In the genomic region with DNA sequence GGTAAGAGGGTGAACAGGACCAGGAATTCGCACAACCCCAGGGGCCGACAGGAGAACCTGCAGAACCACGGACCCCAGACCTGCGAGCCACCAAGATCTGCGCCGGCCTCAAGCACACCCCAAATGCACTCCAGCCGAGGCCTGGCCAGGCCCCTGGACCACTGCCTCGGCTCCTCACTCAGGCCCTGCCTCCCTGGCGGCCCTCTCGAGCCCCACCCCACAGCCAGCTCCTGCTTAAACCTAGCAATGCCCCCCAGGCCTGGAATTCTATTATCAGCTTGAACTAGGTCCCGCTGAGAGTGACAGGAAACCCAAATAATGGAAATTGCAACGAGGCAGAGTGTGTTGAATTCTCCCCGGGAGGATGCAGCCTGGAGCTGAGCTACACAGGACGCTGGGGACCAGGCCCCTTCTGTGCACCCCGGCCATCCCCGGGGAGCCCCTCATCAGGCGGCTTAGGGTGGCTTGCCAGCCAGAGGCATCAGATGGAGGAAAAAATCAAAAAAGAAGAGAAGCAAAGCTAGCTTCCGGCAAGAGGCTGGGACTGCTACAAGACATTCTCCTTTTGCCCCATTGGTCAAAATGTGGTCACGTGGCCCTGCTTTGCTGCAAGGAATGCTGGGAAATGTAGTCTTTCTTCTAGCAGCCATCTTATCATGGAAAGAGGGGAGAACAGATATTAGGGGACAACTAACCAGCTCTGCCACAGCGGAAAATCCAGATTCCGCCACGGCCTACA, we compare ENCODE assay signal across 8 cellular contexts. TPM values are rescaled to one million over a fixed set of nuclear protein-coding genes. Genes with fewer than 3 reads are reported as not detected.
A peak's percentile ranks its signal among the peaks of the same experiment; 100 is the strongest.
DNase-seq lines count a peak whose midpoint lies in the region; ATAC-seq and TF ChIP-seq lines count a peak whose summit lies in the region.

No MANE protein-coding gene starts in this region.

- peaks cover 4% of the 10 kb centered on the region; the same call in 1 of the 2 replicates for H3K4me1 ChIP-seq in GM23248 (ENCODE audit: insufficient read depth)

- 0 out of 2 replicates have a peak, but pooled peaks cover 6% of the 10 kb centered on the region for H3K4me1 Mint-ChIP-seq in WTC11

- in situ Hi-C loops in GM23248 (cut with MboI), result no loop called here

- no peaks in the 10 kb centered on the region for H3K9me3 ChIP-seq in GM23248 (ENCODE audit: low read depth)

- CTCF ChIA-PET in WTC11 (lab: Charles Lee), result interaction anchor here (1.1 to 2.6 kb wide), 4 partner anchors 13 to 70 kb away, joined by 4 to 19 read pairs (median 8); no protein-coding TSS in a partner anchor

- H3K27me3 Mint-ChIP-seq in WTC11 (ENCODE audit: low read depth), result no peaks in the 10 kb centered on the region; the same call in 1 of the 2 replicates

- peak overlapping the region; percentile 83 for H3K4me2 ChIP-seq in GM23248 (ENCODE audit: unreplicated experiment)

- H3K9me3 Mint-ChIP-seq in WTC11, result no peaks in the 10 kb centered on the region

- H3K27ac Mint-ChIP-seq in WTC11, result no peak overlapping the region

- no peaks in the 10 kb centered on the region for H3F3A ChIP-seq in GM23248 (ENCODE audit: insufficient read depth)

- 36 to 50% methylated on average over 17 to 18 of the region's 22 CpGs for WGBS in GM23248 (ENCODE audit: low coverage in 1 of 2, low lambda C conversion rate in 2 of 2, missing lambda C conversion rate in 2 of 2), 2 experiments

- no peaks in the 10 kb centered on the region for H3K36me3 Mint-ChIP-seq in WTC11

- H3K9me2 ChIP-seq in GM23248 (ENCODE audit: insufficient read depth), result no peaks in the 10 kb centered on the region

- H3K27me3 ChIP-seq in GM23248 (replicated peaks; ENCODE audit: insufficient read depth), result no peaks in the 10 kb centered on the region

- H4K20me1 ChIP-seq in GM23248 (ENCODE audit: insufficient read depth), result no peaks in the 10 kb centered on the region

- no peak overlapping the region for H3K27ac ChIP-seq in GM23248

- POLR2A ChIA-PET in WTC11 (lab: Charles Lee), result no interaction called here

- H3K79me2 ChIP-seq in GM23248 (ENCODE audit: insufficient read depth), result no peaks in the 10 kb centered on the region

- peak; percentile 95 for DNase-seq in AG20443 (ENCODE audit: low spot score)
- peak; percentile 91 for DNase-seq in GM23248
- DNase-seq in NCI-H2107 (lab: John Stamatoyannopoulos, UW), result peak; percentile 53
- peak; percentile 84 for DNase-seq in WTC11 (ENCODE audit: low spot score)
- DNase-seq in cardiac fibroblast (ENCODE audit: low read depth in 2 of 2), result peak; percentile 94 to 95
- peak; percentile 90 for DNase-seq in iris pigment epithelial cell (ENCODE audit: low read depth)
- peak; percentile 67 to 79 for DNase-seq in stimulated activated CD4-positive, alpha-beta T cell treated with anti-CD3 and anti-CD28 coated beads, Interleukin-12 subunit alpha, Interleukin-12 subunit beta, amount 100 ng/mL, for 24 hours (ENCODE audit: low read depth in 2 of 2)

- peak overlapping the region; percentile 33 for H3K4me3 Mint-ChIP-seq in WTC11

- peak; percentile 77 for ATAC-seq in WTC11
- no peak for ATAC-seq in HG03108 (IDR thresholded peaks at IDR 0.05; ENCODE audit: unreplicated experiment)

- peak overlapping the region; percentile 73 for H3K9ac ChIP-seq in GM23248

- peak overlapping the region; percentile 100 for H2AFZ ChIP-seq in GM23248

- H3K4me3 ChIP-seq in GM23248 (peak overlapping the region; percentile 69), cardiac fibroblast (replicated peaks in 1 of 2; ENCODE audit: low read depth in 2 of 2, low read length in 2 of 2) (peak overlapping the region; percentile 9 to 38)

- TF ChIP-seq CTCF in WTC11 (IDR thresholded peaks at IDR 0.05) (no peak), cardiac fibroblast (IDR thresholded peaks at IDR 0.05; ENCODE audit: low read depth, low read length) (no peak)

- no peaks in the 10 kb centered on the region for H3K36me3 ChIP-seq in GM23248 (ENCODE audit: low read depth)

TF ChIP-seq in WTC11, 78 proteins besides CTCF, POLR2A, EP300 and RAD21 (continues in another document):
- TF ChIP-seq CREM (CRISPR knock-in tag; IDR thresholded peaks at IDR 0.05) (no peak), JAZF1 (CRISPR knock-in tag; IDR thresholded peaks at IDR 0.05) (no peak), ZNF263 (CRISPR knock-in tag; IDR thresholded peaks at IDR 0.05; ENCODE audit: low read depth) (no peak), NR3C1 (CRISPR knock-in tag; conservative IDR thresholded peaks at IDR 0.05; ENCODE audit: low read depth) (no peak), ZBTB21 (CRISPR knock-in tag; IDR thresholded peaks at IDR 0.05; ENCODE audit: borderline replicate concordance) (no peak), ZNF396 (CRISPR knock-in tag; IDR thresholded peaks at IDR 0.05; ENCODE audit: borderline replicate concordance) (no peak), GRHL2 (CRISPR knock-in tag; IDR thresholded peaks at IDR 0.05; ENCODE audit: insufficient replicate concordance, severe bottlenecking) (no peak)
- TF ChIP-seq, protein P1, sequence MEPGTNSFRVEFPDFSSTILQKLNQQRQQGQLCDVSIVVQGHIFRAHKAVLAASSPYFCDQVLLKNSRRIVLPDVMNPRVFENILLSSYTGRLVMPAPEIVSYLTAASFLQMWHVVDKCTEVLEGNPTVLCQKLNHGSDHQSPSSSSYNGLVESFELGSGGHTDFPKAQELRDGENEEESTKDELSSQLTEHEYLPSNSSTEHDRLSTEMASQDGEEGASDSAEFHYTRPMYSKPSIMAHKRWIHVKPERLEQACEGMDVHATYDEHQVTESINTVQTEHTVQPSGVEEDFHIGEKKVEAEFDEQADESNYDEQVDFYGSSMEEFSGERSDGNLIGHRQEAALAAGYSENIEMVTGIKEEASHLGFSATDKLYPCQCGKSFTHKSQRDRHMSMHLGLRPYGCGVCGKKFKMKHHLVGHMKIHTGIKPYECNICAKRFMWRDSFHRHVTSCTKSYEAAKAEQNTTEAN (CRISPR knock-in tag; IDR thresholded peaks at IDR 0.05), result no peak
- TF ChIP-seq, protein P2, sequence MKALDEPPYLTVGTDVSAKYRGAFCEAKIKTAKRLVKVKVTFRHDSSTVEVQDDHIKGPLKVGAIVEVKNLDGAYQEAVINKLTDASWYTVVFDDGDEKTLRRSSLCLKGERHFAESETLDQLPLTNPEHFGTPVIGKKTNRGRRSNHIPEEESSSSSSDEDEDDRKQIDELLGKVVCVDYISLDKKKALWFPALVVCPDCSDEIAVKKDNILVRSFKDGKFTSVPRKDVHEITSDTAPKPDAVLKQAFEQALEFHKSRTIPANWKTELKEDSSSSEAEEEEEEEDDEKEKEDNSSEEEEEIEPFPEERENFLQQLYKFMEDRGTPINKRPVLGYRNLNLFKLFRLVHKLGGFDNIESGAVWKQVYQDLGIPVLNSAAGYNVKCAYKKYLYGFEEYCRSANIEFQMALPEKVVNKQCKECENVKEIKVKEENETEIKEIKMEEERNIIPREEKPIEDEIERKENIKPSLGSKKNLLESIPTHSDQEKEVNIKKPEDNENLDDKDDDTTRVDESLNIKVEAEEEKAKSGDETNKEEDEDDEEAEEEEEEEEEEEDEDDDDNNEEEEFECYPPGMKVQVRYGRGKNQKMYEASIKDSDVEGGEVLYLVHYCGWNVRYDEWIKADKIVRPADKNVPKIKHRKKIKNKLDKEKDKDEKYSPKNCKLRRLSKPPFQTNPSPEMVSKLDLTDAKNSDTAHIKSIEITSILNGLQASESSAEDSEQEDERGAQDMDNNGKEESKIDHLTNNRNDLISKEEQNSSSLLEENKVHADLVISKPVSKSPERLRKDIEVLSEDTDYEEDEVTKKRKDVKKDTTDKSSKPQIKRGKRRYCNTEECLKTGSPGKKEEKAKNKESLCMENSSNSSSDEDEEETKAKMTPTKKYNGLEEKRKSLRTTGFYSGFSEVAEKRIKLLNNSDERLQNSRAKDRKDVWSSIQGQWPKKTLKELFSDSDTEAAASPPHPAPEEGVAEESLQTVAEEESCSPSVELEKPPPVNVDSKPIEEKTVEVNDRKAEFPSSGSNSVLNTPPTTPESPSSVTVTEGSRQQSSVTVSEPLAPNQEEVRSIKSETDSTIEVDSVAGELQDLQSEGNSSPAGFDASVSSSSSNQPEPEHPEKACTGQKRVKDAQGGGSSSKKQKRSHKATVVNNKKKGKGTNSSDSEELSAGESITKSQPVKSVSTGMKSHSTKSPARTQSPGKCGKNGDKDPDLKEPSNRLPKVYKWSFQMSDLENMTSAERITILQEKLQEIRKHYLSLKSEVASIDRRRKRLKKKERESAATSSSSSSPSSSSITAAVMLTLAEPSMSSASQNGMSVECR (CRISPR knock-in tag; IDR thresholded peaks at IDR 0.05; ENCODE audit: borderline replicate concordance), result no peak
- TF ChIP-seq, protein P3, sequence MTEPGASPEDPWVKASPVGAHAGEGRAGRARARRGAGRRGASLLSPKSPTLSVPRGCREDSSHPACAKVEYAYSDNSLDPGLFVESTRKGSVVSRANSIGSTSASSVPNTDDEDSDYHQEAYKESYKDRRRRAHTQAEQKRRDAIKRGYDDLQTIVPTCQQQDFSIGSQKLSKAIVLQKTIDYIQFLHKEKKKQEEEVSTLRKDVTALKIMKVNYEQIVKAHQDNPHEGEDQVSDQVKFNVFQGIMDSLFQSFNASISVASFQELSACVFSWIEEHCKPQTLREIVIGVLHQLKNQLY (CRISPR knock-in tag; IDR thresholded peaks at IDR 0.05), result no peak
- TF ChIP-seq, protein P4, sequence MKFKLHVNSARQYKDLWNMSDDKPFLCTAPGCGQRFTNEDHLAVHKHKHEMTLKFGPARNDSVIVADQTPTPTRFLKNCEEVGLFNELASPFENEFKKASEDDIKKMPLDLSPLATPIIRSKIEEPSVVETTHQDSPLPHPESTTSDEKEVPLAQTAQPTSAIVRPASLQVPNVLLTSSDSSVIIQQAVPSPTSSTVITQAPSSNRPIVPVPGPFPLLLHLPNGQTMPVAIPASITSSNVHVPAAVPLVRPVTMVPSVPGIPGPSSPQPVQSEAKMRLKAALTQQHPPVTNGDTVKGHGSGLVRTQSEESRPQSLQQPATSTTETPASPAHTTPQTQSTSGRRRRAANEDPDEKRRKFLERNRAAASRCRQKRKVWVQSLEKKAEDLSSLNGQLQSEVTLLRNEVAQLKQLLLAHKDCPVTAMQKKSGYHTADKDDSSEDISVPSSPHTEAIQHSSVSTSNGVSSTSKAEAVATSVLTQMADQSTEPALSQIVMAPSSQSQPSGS (CRISPR knock-in tag; IDR thresholded peaks at IDR 0.05; ENCODE audit: borderline replicate concordance, low read depth), result no peak

RNA-seq across cellular contexts. Expression of a gene that starts 2.4 kb away (rescaled TPM):
- not detected in 2 replicates for total RNA-seq in GM23248 (2014; rRNA removed; shearing (Covaris generic))
- polyA plus RNA-seq in GM23248 (2016; fragmentation: Nextera tagmentation; extraction: Ambion mirVana), result not detected in 2 replicates
- total RNA-seq in WTC11 (2021), result 0.11 TPM in 1 of 3 replicates, not detected in the others

RNA-seq across cellular contexts. Expression of a gene that starts 49.6 kb away (rescaled TPM):
- total RNA-seq in GM23248 (2014; rRNA removed; shearing (Covaris generic)), result 0.11 and 0.13 TPM in 2 replicates
- 0.13 and 0.23 TPM in 2 replicates for polyA plus RNA-seq in GM23248 (2016; fragmentation: Nextera tagmentation; extraction: Ambion mirVana)
- 78.1 to 85.5 TPM (median 78.7 TPM) in 3 replicates for total RNA-seq in WTC11 (2021)

Comparison
In these comparisons a context has a peak if more than half of its experiments do, and no peak if none do; other contexts are left out.
1. RNA of a gene that starts 49.6 kb away (total RNA-seq): 78.1 to 85.5 TPM in WTC11; 0.11 to 0.13 TPM in GM23248; every median in the first group is over 10 times any median in the second.
2. Peak in every context shown above with its lines, with median percentiles within 50 percentile points of each other: DNase-seq.